Comparison of ENCODE assay signal across 16 cellular contexts in the genomic region with DNA sequence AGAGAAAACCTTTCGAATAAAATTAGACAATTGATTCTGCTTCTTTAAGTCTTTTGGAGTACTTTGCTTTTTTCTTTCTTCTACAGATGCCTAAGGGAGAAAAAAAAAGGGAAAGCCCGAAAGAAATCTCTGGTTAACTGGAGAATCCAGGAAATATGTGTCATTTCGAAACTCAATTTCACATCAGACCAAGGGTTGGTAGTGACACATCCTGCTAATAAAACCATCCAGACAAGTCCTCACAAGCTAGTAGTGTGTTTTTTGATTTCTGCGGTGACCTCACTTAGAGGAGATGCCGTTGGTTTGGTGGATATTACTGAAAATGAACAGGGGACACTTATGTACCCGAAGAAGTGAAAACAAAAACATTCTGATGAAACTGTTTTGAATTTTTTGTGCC.
DNase-seq lines count a peak whose midpoint lies in the region; ATAC-seq and TF ChIP-seq lines count a peak whose summit lies in the region.
"Had no signal": no experiment of that assay in that cellular context is flagged by ENCODE, and none has a peak within 500 bp of the region (broad histone marks: within the 10 kb centered on the region; RNA-seq: fewer than 3 reads in every experiment).

No MANE protein-coding gene starts in this region.

- peak overlapping the region; percentile 68 for H3K27ac Mint-ChIP-seq in chondrocyte (ENCODE audit: unreplicated experiment)
- no peak overlapping the region for H3K27ac Mint-ChIP-seq in naive thymus-derived CD8-positive, alpha-beta T cell
- H3K27ac Mint-ChIP-seq: activated naive CD8-positive, alpha-beta T cell treated with anti-CD3 and anti-CD28 coated beads, Interleukin-2, amount 50 U/mL, for 24 hours; naive thymus-derived CD4-positive, alpha-beta T cell had no signal

- H3K27me3 ChIP-seq in BJ (ENCODE audit: control insufficient read depth, insufficient read depth, low read length), result no peaks in the 10 kb centered on the region
- H3K27me3 ChIP-seq: heart left ventricle, left lung had no signal

- POLR2A ChIA-PET in BJ (lab: Charles Lee), result no interaction called here
- POLR2A ChIA-PET in naive thymus-derived CD8-positive, alpha-beta T cell (lab: Charles Lee), result no interaction called here

- H3K4me3 Mint-ChIP-seq in chondrocyte (ENCODE audit: unreplicated experiment), result no peak overlapping the region
- no peak overlapping the region for H3K4me3 Mint-ChIP-seq in naive thymus-derived CD8-positive, alpha-beta T cell
- H3K4me3 Mint-ChIP-seq: activated naive CD8-positive, alpha-beta T cell treated with anti-CD3 and anti-CD28 coated beads, Interleukin-2, amount 50 U/mL, for 24 hours; naive thymus-derived CD4-positive, alpha-beta T cell had no signal

- H3K36me3 Mint-ChIP-seq in chondrocyte (ENCODE audit: low read depth), result peaks cover 2% of the 10 kb centered on the region
- H3K36me3 Mint-ChIP-seq in naive thymus-derived CD8-positive, alpha-beta T cell, result no peaks in the 10 kb centered on the region
- H3K36me3 Mint-ChIP-seq: naive thymus-derived CD4-positive, alpha-beta T cell had no signal

- DNase-seq in BJ (ENCODE audit: low read depth) (peak; percentile 68), MV-4-11 (lab: John Stamatoyannopoulos, UW) (peak; percentile 24), chondrocyte (ENCODE audit: low spot score) (no peak), kidney tubule cell (ENCODE audit: low spot score) (peak; percentile 87), Ammon's horn (ENCODE audit: low spot score) (no peak), NCI-H2196 treated with DMSO at 0.1 percent for 48 hours (lab: John Stamatoyannopoulos, UW; ENCODE audit: unreplicated experiment) (no peak), HK-2 (ENCODE audit: unreplicated experiment) (no peak)
- no peak for DNase-seq in naive thymus-derived CD8-positive, alpha-beta T cell
- DNase-seq: activated CD4-positive, alpha-beta T cell treated with anti-CD3 and anti-CD28 coated beads for 1 hour; activated naive CD8-positive, alpha-beta T cell treated with anti-CD3 and anti-CD28 coated beads, Interleukin-2, amount 50 U/mL, for 24 hours; heart left ventricle; left lung; MM.1S; naive thymus-derived CD4-positive, alpha-beta T cell; retina; stimulated activated naive CD4-positive, alpha-beta T cell had no signal

- H3K36me3 ChIP-seq in BJ (ENCODE audit: control insufficient read depth, insufficient read depth, low read length), result no peaks in the 10 kb centered on the region
- H3K36me3 ChIP-seq: heart left ventricle, left lung had no signal

- CTCF ChIA-PET in BJ (lab: Yijun Ruan, JAX), result interaction anchor here (0.7 to 1.6 kb wide), 2 partner anchors 843 to 845 kb away, joined by 3 read pairs; no protein-coding TSS in a partner anchor

- ATAC-seq in naive thymus-derived CD8-positive, alpha-beta T cell, result no peak
- ATAC-seq: activated naive CD8-positive, alpha-beta T cell treated with anti-CD3 and anti-CD28 coated beads, Interleukin-2, amount 50 U/mL, for 24 hours; heart left ventricle; left lung; naive thymus-derived CD4-positive, alpha-beta T cell had no signal

- H3K4me3 ChIP-seq in BJ (ENCODE audit: low read depth, low read length), result no peak overlapping the region
- H3K4me3 ChIP-seq: heart left ventricle, left lung had no signal

- H3K9me3 Mint-ChIP-seq in chondrocyte (ENCODE audit: low read depth), result peaks cover 8% of the 10 kb centered on the region
- H3K9me3 Mint-ChIP-seq in naive thymus-derived CD8-positive, alpha-beta T cell, result peaks cover 0 to 7% (median 2%) of the 10 kb centered on the region in 9 donors

- no peak for TF ChIP-seq CTCF in BJ (IDR thresholded peaks at IDR 0.05; ENCODE audit: insufficient read depth, low read depth, low read length)
- no peak for TF ChIP-seq CTCF in chondrocyte (IDR thresholded peaks at IDR 0.05)

- no peaks in the 10 kb centered on the region for H3K27me3 Mint-ChIP-seq in chondrocyte (ENCODE audit: low read depth)
- H3K27me3 Mint-ChIP-seq in naive thymus-derived CD8-positive, alpha-beta T cell, result peaks cover 0 to 10% (median 3%) of the 10 kb centered on the region in 5 donors
- H3K27me3 Mint-ChIP-seq: activated naive CD8-positive, alpha-beta T cell treated with anti-CD3 and anti-CD28 coated beads, Interleukin-2, amount 50 U/mL, for 24 hours had no signal

- peaks cover 31% of the 10 kb centered on the region for H3K4me1 Mint-ChIP-seq in chondrocyte (ENCODE audit: low read depth)
- no peaks in the 10 kb centered on the region for H3K4me1 Mint-ChIP-seq in naive thymus-derived CD8-positive, alpha-beta T cell
- H3K4me1 Mint-ChIP-seq: activated naive CD8-positive, alpha-beta T cell treated with anti-CD3 and anti-CD28 coated beads, Interleukin-2, amount 50 U/mL, for 24 hours; naive thymus-derived CD4-positive, alpha-beta T cell had no signal

Comparison
In these comparisons a context has a peak if more than half of its experiments do, and no peak if none do; other contexts are left out.
1. DNase-seq: peak in BJ (single experiment), MV-4-11 (single experiment) and kidney tubule cell (single experiment); none in chondrocyte (single experiment), Ammon's horn (single experiment), NCI-H2196 treated with DMSO at 0.1 percent for 48 hours (single experiment), naive thymus-derived CD8-positive, alpha-beta T cell (0 of 10) and HK-2 (single experiment).